ENCODE assay signal across 11 cellular contexts in genomic region chr1:89907669-89908293, GRCh38.
DNase-seq lines count a peak whose midpoint lies in the region; ATAC-seq, FAIRE-seq and TF ChIP-seq lines count a peak whose summit lies in the region.
"Had no signal": no experiment of that assay in that cellular context is flagged by ENCODE, and none has a peak within 500 bp of the region (broad histone marks: within the 10 kb centered on the region; RNA-seq: fewer than 3 reads in every experiment).

No MANE protein-coding gene starts in this region.

- WGBS in HUES64, result no CpG with 5 or more reads among the region's 2 CpGs
- WGBS in K562 (ENCODE audit: insufficient coverage, low coverage, missing lambda C conversion rate), result 44% methylated on average over 2 of the region's 2 CpGs

- DNase-seq in Caco-2 (no peak), K562 (ENCODE audit: extremely low read depth in 1 of 4, low spot score in 3 of 4) (peak in 2 of 4 experiments; percentile 29 to 62), retina (no peak), GM12892 (ENCODE audit: insufficient read length) (no peak), mucosa of gallbladder (ENCODE audit: low spot score) (no peak)
- DNase-seq: T-helper 2 cell had no signal

- peaks cover 6% of the 10 kb centered on the region for H3K36me3 Mint-ChIP-seq in Caco-2 (ENCODE audit: insufficient read depth, unreplicated experiment)
- no peaks in the 10 kb centered on the region for H3K36me3 Mint-ChIP-seq in nephron (ENCODE audit: low read depth)

- H3K9ac ChIP-seq in HUES64 (ENCODE audit: low read depth, low read length) (no peak overlapping the region), K562 (ENCODE audit: insufficient read depth in 1 of 2, low read depth in 2 of 2, low read length in 2 of 2) (peak overlapping the region in 1 of 2 experiments; percentile 61; a peak in 2 of 4 replicates)

- no peaks in the 10 kb centered on the region for H4K20me1 ChIP-seq in K562 (replicated peaks; ENCODE audit: control insufficient read depth, insufficient read depth, low read length)

- CTCF ChIA-PET in Caco-2 (lab: Charles Lee), result no interaction called here
- CTCF ChIA-PET in K562 (lab: Yijun Ruan, JAX; ENCODE audit: low intra/inter-chr PET ratio), result no interaction called here

- H2AFZ ChIP-seq in K562 (ENCODE audit: low read depth, low read length), result peak overlapping the region; percentile 41; the same call in 1 of the 2 replicates

- FAIRE-seq in K562 (lab: Jason Lieb, UNC) (no peak), GM12892 (lab: Jason Lieb, UNC) (no peak)
- FAIRE-seq: islet of Langerhans had no signal

- TF ChIP-seq RAD21 in K562 (CRISPR knock-in tag; conservative IDR thresholded peaks at IDR 0.05 in 1 of 2, IDR thresholded peaks at IDR 0.05 in 1 of 2), result no peak

- no peaks in the 10 kb centered on the region for H3K9me1 ChIP-seq in K562 (ENCODE audit: control insufficient read depth, insufficient read depth, low read length)

- H3K27ac Mint-ChIP-seq in Caco-2 (ENCODE audit: unreplicated experiment) (peak overlapping the region; percentile 61), nephron (peak overlapping the region; percentile 70 to 90 (median 90))

- peaks cover 91% of the 10 kb centered on the region for H3K79me2 ChIP-seq in K562 (ENCODE audit: control insufficient read depth, insufficient read depth, low read length)

- no peak for TF ChIP-seq POLR2A in K562 (conservative IDR thresholded peaks at IDR 0.05)
- no peak for TF ChIP-seq POLR2A in GM12892 (IDR thresholded peaks at IDR 0.05; ENCODE audit: low read depth, low read length)

- H3K4me2 ChIP-seq in K562 (ENCODE audit: insufficient read depth, low read length), result peak overlapping the region; percentile 73

- H3K36me3 ChIP-seq in Caco-2 (ENCODE audit: control insufficient read depth, insufficient read depth, low read length) (no peaks in the 10 kb centered on the region), HUES64 (ENCODE audit: insufficient read depth, low read length) (no peaks in the 10 kb centered on the region), K562 (ENCODE audit: control insufficient read depth, insufficient read depth, low read length) (peaks cover 12% of the 10 kb centered on the region; the same call in 2 of the 3 replicates)
- H3K36me3 ChIP-seq: ascending aorta had no signal

- peaks cover 17% of the 10 kb centered on the region for H3K4me1 Mint-ChIP-seq in Caco-2 (ENCODE audit: low read depth, unreplicated experiment)
- H3K4me1 Mint-ChIP-seq in nephron, result peaks cover 61% of the 10 kb centered on the region

- BruUV-seq in Caco-2 (replicated peaks; lab: Mats Ljungman, UMichigan) (no TSS peak), K562 (replicated peaks; lab: Mats Ljungman, UMichigan) (no TSS peak)

- TF ChIP-seq CTCF in Caco-2 (IDR thresholded peaks at IDR 0.05; ENCODE audit: insufficient read depth in 1 of 2, low read depth in 1 of 2, low read length in 1 of 2, severe bottlenecking in 1 of 2, unreplicated experiment in 1 of 2) (no peak), K562 (IDR thresholded peaks at IDR 0.05 in 2 of 3, conservative IDR thresholded peaks at IDR 0.05 in 1 of 3; ENCODE audit: insufficient read depth in 2 of 3, low read depth in 1 of 3, low read length in 3 of 3) (no peak), nephron (IDR thresholded peaks at IDR 0.05; ENCODE audit: unreplicated experiment in 3 of 3) (no peak)

- no peak for TF ChIP-seq EP300 in K562 (IDR thresholded peaks at IDR 0.05; ENCODE audit: low read length)

- intact Hi-C loops in Caco-2 (cut with micrococcal nuclease; ENCODE audit: unreplicated experiment) (loop anchor here (10.0 kb wide), 1 partner anchor 103 kb away; no protein-coding TSS in a partner anchor), K562 (cut with micrococcal nuclease) (loop anchor here (2.0 kb wide), 3 partner anchors 17 to 85 kb away; no protein-coding TSS in a partner anchor)

- H3K27ac ChIP-seq in HUES64 (ENCODE audit: low read depth, low read length) (peak overlapping the region; percentile 61), K562 (ENCODE audit: extremely low read depth, low read depth, low read length) (peak overlapping the region; percentile 85)

- peak; percentile 17; the same call in 2 of the 3 replicates for ATAC-seq in K562
- no peak for ATAC-seq in HG03025 (IDR thresholded peaks at IDR 0.05; ENCODE audit: low FRiP score, unreplicated experiment)

- H3K4me3 Mint-ChIP-seq in Caco-2 (ENCODE audit: unreplicated experiment), result no peak overlapping the region
- H3K4me3 Mint-ChIP-seq in nephron, result no peak overlapping the region

- H3K4me1 ChIP-seq in Caco-2 (peaks cover 66% of the 10 kb centered on the region), HUES64 (ENCODE audit: insufficient read depth, low read length) (peaks cover 83% of the 10 kb centered on the region), K562 (replicated peaks in 1 of 2; ENCODE audit: control insufficient read depth in 2 of 2, insufficient read depth in 2 of 2, low read length in 2 of 2) (peaks cover 30 to 91% of the 10 kb centered on the region in 2 experiments)

- H3K9me3 Mint-ChIP-seq in Caco-2 (ENCODE audit: unreplicated experiment) (no peaks in the 10 kb centered on the region), nephron (no peaks in the 10 kb centered on the region)

- in situ Hi-C loops in K562 (cut with MboI), result no loop called here

- H3K27me3 Mint-ChIP-seq in Caco-2 (ENCODE audit: insufficient read depth, unreplicated experiment) (no peaks in the 10 kb centered on the region), nephron (ENCODE audit: low read depth) (no peaks in the 10 kb centered on the region)

- H3K9me3 ChIP-seq in Caco-2 (no peaks in the 10 kb centered on the region), HUES64 (ENCODE audit: insufficient read depth, low read depth, low read length) (no peaks in the 10 kb centered on the region), K562 (replicated peaks; ENCODE audit: control insufficient read depth, insufficient read depth, low read depth, low read length) (no peaks in the 10 kb centered on the region)
- H3K9me3 ChIP-seq: ascending aorta had no signal

- no peak overlapping the region for H3K4me3 ChIP-seq in Caco-2 (ENCODE audit: low read depth, low read length)
- H3K4me3 ChIP-seq in HUES64 (ENCODE audit: low read length), result no peak overlapping the region
- no peak overlapping the region for H3K4me3 ChIP-seq in K562
- H3K4me3 ChIP-seq: ascending aorta had no signal

- POLR2A ChIA-PET in Caco-2 (lab: Charles Lee) (no interaction called here), K562 (lab: Yijun Ruan, JAX) (interaction anchor here (1.1 to 1.5 kb wide), 3 partner anchors 12 to 27 kb away, joined by 3 to 4 read pairs (median 3); no protein-coding TSS in a partner anchor)

- H3K27me3 ChIP-seq in Caco-2 (replicated peaks; ENCODE audit: control insufficient read depth, insufficient read depth, low read length), result no peaks in the 10 kb centered on the region
- no peaks in the 10 kb centered on the region for H3K27me3 ChIP-seq in HUES64 (ENCODE audit: insufficient read depth, low read length)
- no peaks in the 10 kb centered on the region for H3K27me3 ChIP-seq in K562 (ENCODE audit: control insufficient read depth in 2 of 2, insufficient read depth in 2 of 2, low read length in 2 of 2)
- H3K27me3 ChIP-seq: ascending aorta had no signal

TF ChIP-seq in K562, 482 proteins besides CTCF, POLR2A, EP300 and RAD21 (continues in another document):
- TF ChIP-seq ARID1B (IDR thresholded peaks at IDR 0.05) (peak; percentile 45; the same call in 1 of the 2 replicates), HINFP (tag; conservative IDR thresholded peaks at IDR 0.05; ENCODE audit: low read depth) (no peak), RBM17 (IDR thresholded peaks at IDR 0.05; ENCODE audit: borderline replicate concordance, low read depth, low read length) (no peak), BRD4 (IDR thresholded peaks at IDR 0.05) (0 out of 2 replicates have a peak, but pooled peaks have one; percentile 46), DPF2 (IDR thresholded peaks at IDR 0.05) (peak; percentile 54), ZNF184 (CRISPR knock-in tag; IDR thresholded peaks at IDR 0.05) (no peak), HMGN3 (IDR thresholded peaks at IDR 0.05; ENCODE audit: borderline replicate concordance, extremely low read depth, insufficient read length, low read depth, low read length) (no peak), DLX4 (CRISPR knock-in tag; IDR thresholded peaks at IDR 0.05) (no peak)
- TF ChIP-seq, protein P1, sequence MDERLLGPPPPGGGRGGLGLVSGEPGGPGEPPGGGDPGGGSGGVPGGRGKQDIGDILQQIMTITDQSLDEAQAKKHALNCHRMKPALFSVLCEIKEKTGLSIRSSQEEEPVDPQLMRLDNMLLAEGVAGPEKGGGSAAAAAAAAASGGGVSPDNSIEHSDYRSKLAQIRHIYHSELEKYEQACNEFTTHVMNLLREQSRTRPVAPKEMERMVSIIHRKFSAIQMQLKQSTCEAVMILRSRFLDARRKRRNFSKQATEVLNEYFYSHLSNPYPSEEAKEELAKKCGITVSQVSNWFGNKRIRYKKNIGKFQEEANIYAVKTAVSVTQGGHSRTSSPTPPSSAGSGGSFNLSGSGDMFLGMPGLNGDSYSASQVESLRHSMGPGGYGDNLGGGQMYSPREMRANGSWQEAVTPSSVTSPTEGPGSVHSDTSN (CRISPR knock-in tag; IDR thresholded peaks at IDR 0.05; ENCODE audit: low read depth), result no peak
- TF ChIP-seq, protein P1 (tag; conservative IDR thresholded peaks at IDR 0.05; ENCODE audit: low read depth), result peak; percentile 81
